In the genomic region with DNA sequence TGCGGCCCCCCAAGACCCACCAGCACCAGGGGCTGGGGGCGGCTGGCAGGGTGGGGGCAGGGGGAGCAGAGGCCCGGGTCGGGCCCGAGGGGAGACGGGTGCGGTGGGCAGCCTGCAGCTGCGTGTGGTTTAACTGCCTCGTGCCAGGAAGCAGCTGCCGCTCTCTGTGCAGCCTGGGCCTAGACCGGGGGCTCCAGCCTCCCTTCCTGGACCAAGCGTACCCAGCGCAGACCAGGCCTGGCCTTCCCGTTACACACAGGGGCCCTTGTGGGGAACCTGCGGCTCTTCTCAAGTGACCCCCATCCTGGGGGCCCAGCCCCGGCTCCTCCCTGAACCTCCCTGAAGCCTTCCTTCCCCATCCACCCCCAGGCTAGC, we compare ENCODE assay signal across 1 cellular context.
TF ChIP-seq lines count a peak whose summit lies in the region.

No MANE protein-coding gene starts in this region.

TF ChIP-seq in GM23338, 12 proteins besides CTCF, POLR2A, EP300 and RAD21:
- TF ChIP-seq, protein P1, sequence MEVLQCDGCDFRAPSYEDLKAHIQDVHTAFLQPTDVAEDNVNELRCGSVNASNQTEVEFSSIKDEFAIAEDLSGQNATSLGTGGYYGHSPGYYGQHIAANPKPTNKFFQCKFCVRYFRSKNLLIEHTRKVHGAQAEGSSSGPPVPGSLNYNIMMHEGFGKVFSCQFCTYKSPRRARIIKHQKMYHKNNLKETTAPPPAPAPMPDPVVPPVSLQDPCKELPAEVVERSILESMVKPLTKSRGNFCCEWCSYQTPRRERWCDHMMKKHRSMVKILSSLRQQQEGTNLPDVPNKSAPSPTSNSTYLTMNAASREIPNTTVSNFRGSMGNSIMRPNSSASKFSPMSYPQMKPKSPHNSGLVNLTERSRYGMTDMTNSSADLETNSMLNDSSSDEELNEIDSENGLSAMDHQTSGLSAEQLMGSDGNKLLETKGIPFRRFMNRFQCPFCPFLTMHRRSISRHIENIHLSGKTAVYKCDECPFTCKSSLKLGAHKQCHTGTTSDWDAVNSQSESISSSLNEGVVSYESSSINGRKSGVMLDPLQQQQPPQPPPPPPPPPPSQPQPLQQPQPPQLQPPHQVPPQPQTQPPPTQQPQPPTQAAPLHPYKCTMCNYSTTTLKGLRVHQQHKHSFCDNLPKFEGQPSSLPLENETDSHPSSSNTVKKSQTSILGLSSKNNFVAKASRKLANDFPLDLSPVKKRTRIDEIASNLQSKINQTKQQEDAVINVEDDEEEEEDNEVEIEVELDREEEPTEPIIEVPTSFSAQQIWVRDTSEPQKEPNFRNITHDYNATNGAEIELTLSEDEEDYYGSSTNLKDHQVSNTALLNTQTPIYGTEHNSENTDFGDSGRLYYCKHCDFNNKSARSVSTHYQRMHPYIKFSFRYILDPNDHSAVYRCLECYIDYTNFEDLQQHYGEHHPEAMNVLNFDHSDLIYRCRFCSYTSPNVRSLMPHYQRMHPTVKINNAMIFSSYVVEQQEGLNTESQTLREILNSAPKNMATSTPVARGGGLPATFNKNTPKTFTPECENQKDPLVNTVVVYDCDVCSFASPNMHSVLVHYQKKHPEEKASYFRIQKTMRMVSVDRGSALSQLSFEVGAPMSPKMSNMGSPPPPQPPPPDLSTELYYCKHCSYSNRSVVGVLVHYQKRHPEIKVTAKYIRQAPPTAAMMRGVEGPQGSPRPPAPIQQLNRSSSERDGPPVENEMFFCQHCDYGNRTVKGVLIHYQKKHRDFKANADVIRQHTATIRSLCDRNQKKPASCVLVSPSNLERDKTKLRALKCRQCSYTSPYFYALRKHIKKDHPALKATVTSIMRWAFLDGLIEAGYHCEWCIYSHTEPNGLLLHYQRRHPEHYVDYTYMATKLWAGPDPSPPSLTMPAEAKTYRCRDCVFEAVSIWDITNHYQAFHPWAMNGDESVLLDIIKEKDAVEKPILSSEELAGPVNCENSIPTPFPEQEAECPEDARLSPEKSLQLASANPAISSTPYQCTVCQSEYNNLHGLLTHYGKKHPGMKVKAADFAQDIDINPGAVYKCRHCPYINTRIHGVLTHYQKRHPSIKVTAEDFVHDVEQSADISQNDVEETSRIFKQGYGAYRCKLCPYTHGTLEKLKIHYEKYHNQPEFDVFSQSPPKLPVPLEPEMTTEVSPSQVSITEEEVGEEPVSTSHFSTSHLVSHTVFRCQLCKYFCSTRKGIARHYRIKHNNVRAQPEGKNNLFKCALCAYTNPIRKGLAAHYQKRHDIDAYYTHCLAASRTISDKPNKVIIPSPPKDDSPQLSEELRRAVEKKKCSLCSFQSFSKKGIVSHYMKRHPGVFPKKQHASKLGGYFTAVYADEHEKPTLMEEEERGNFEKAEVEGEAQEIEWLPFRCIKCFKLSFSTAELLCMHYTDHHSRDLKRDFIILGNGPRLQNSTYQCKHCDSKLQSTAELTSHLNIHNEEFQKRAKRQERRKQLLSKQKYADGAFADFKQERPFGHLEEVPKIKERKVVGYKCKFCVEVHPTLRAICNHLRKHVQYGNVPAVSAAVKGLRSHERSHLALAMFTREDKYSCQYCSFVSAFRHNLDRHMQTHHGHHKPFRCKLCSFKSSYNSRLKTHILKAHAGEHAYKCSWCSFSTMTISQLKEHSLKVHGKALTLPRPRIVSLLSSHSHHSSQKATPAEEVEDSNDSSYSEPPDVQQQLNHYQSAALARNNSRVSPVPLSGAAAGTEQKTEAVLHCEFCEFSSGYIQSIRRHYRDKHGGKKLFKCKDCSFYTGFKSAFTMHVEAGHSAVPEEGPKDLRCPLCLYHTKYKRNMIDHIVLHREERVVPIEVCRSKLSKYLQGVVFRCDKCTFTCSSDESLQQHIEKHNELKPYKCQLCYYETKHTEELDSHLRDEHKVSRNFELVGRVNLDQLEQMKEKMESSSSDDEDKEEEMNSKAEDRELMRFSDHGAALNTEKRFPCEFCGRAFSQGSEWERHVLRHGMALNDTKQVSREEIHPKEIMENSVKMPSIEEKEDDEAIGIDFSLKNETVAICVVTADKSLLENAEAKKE (CRISPR knock-in tag; IDR thresholded peaks at IDR 0.05) = no peak
- TF ChIP-seq EZH2 (IDR thresholded peaks at IDR 0.05; ENCODE audit: low read depth, unreplicated experiment) (no peak), STAT1 (IDR thresholded peaks at IDR 0.05; ENCODE audit: unreplicated experiment) (no peak), CREB1 (CRISPR knock-in tag; IDR thresholded peaks at IDR 0.05; ENCODE audit: low read depth) (no peak), ZNF331 (CRISPR knock-in tag; IDR thresholded peaks at IDR 0.05; ENCODE audit: low read depth) (no peak), NANOG (IDR thresholded peaks at IDR 0.05; ENCODE audit: borderline replicate concordance) (no peak), POLR2AphosphoS5 (IDR thresholded peaks at IDR 0.05; ENCODE audit: low read depth) (no peak)
- TF ChIP-seq, protein P2, sequence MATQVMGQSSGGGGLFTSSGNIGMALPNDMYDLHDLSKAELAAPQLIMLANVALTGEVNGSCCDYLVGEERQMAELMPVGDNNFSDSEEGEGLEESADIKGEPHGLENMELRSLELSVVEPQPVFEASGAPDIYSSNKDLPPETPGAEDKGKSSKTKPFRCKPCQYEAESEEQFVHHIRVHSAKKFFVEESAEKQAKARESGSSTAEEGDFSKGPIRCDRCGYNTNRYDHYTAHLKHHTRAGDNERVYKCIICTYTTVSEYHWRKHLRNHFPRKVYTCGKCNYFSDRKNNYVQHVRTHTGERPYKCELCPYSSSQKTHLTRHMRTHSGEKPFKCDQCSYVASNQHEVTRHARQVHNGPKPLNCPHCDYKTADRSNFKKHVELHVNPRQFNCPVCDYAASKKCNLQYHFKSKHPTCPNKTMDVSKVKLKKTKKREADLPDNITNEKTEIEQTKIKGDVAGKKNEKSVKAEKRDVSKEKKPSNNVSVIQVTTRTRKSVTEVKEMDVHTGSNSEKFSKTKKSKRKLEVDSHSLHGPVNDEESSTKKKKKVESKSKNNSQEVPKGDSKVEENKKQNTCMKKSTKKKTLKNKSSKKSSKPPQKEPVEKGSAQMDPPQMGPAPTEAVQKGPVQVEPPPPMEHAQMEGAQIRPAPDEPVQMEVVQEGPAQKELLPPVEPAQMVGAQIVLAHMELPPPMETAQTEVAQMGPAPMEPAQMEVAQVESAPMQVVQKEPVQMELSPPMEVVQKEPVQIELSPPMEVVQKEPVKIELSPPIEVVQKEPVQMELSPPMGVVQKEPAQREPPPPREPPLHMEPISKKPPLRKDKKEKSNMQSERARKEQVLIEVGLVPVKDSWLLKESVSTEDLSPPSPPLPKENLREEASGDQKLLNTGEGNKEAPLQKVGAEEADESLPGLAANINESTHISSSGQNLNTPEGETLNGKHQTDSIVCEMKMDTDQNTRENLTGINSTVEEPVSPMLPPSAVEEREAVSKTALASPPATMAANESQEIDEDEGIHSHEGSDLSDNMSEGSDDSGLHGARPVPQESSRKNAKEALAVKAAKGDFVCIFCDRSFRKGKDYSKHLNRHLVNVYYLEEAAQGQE (IDR thresholded peaks at IDR 0.05; ENCODE audit: unreplicated experiment) = no peak
